Comparison of ENCODE assay signal across 27 cellular contexts in genomic region chr19:16795731-16796130, GRCh38.
"Had no signal": no experiment of that assay in that cellular context is flagged by ENCODE, and none has a peak within 500 bp of the region (broad histone marks: within the 10 kb centered on the region; RNA-seq: fewer than 3 reads in every experiment).

No MANE protein-coding gene starts in this region.

- H3K27ac ChIP-seq: VCaP had no signal

- H3K27me3 Mint-ChIP-seq: activated CD4-positive, alpha-beta memory T cell treated with anti-CD3 and anti-CD28 coated beads for 36 hours; activated CD4-positive, alpha-beta T cell treated with anti-CD3 and anti-CD28 coated beads, Interleukin-2, amount 10 ng/mL, durations not matched to agents 7 days and 5 days; activated naive CD4-positive, alpha-beta T cell treated with anti-CD3 and anti-CD28 coated beads, Interleukin-2, amount 10 ng/mL, durations not matched to agents 7 days and 5 days; activated naive CD8-positive, alpha-beta T cell treated with anti-CD3 and anti-CD28 coated beads for 36 hours; T-cell had no signal

- ATAC-seq: activated T-cell treated with anti-CD3 and anti-CD28 coated beads, Interleukin-2, amount 50 U/mL, for 4 hours; PC-3; T-cell had no signal

- H3K4me3 Mint-ChIP-seq: activated CD4-positive, alpha-beta memory T cell treated with anti-CD3 and anti-CD28 coated beads for 36 hours; activated CD4-positive, alpha-beta T cell treated with anti-CD3 and anti-CD28 coated beads, Interleukin-2, amount 10 ng/mL, durations not matched to agents 7 days and 5 days; activated naive CD4-positive, alpha-beta T cell treated with anti-CD3 and anti-CD28 coated beads, Interleukin-2, amount 10 ng/mL, durations not matched to agents 7 days and 5 days; activated naive CD8-positive, alpha-beta T cell treated with anti-CD3 and anti-CD28 coated beads for 36 hours; activated T-cell treated with anti-CD3 and anti-CD28 coated beads, Interleukin-2, amount 50 U/mL, for 4 hours; T-cell had no signal

- H3K4me1 Mint-ChIP-seq: activated CD4-positive, alpha-beta T cell treated with anti-CD3 and anti-CD28 coated beads, Interleukin-2, amount 10 ng/mL, durations not matched to agents 7 days and 5 days; activated naive CD4-positive, alpha-beta T cell treated with anti-CD3 and anti-CD28 coated beads, Interleukin-2, amount 10 ng/mL, durations not matched to agents 7 days and 5 days; activated naive CD8-positive, alpha-beta T cell treated with anti-CD3 and anti-CD28 coated beads for 36 hours; T-cell had no signal

- H3K27ac Mint-ChIP-seq: activated CD4-positive, alpha-beta memory T cell treated with anti-CD3 and anti-CD28 coated beads for 36 hours; activated CD4-positive, alpha-beta T cell treated with anti-CD3 and anti-CD28 coated beads, Interleukin-2, amount 10 ng/mL, durations not matched to agents 7 days and 5 days; activated naive CD4-positive, alpha-beta T cell treated with anti-CD3 and anti-CD28 coated beads, Interleukin-2, amount 10 ng/mL, durations not matched to agents 7 days and 5 days; activated naive CD8-positive, alpha-beta T cell treated with anti-CD3 and anti-CD28 coated beads for 36 hours; T-cell had no signal

- DNase-seq: activated CD4-positive, alpha-beta memory T cell treated with anti-CD3 and anti-CD28 coated beads for 36 hours; activated CD4-positive, alpha-beta T cell treated with anti-CD3 and anti-CD28 coated beads, Interleukin-2, amount 10 ng/mL, durations not matched to agents 7 days and 5 days; activated CD4-positive, CD25-positive, alpha-beta regulatory T cell; activated CD8-positive, alpha-beta memory T cell treated with anti-CD3 and anti-CD28 coated beads for 24 hours; activated gamma-delta T cell; activated naive CD4-positive, alpha-beta T cell treated with anti-CD3 and anti-CD28 coated beads, Interleukin-2, amount 10 ng/mL, durations not matched to agents 7 days and 5 days; activated naive CD8-positive, alpha-beta T cell treated with anti-CD3 and anti-CD28 coated beads for 36 hours; activated T-cell treated with anti-CD3 and anti-CD28 coated beads, Interleukin-2, amount 50 U/mL, for 4 hours; anterior cingulate cortex; caudate nucleus; MM.1S; NCI-H1092; NCI-H1417; NCI-H1930; NCI-H2107; NCI-H2171 treated with DMSO at 0.1 percent for 48 hours; NCI-H226; NCI-H510A; NCI-H526 treated with DMSO at 0.1 percent for 48 hours; NCI-H82; NK-92 treated with Interleukin-12 subunit alpha and Interleukin-12 subunit beta, amount 100 ng/mL, for 24 hours; PC-3; SIG-M5; T-cell; T-helper 2 cell; T1000 had no signal

- H3K36me3 Mint-ChIP-seq: activated CD4-positive, alpha-beta memory T cell treated with anti-CD3 and anti-CD28 coated beads for 36 hours; activated naive CD4-positive, alpha-beta T cell treated with anti-CD3 and anti-CD28 coated beads, Interleukin-2, amount 10 ng/mL, durations not matched to agents 7 days and 5 days; T-cell had no signal
